1 cellular context compared by ENCODE assay signal in genomic region chr22:24602847-24603769, GRCh38.
TF ChIP-seq lines count a peak whose summit lies in the region.

GGT1 (plus strand) TSS chr22:24603193; CDS start chr22:24611082, 7,889 bp downstream.

TF ChIP-seq in HepG2, 621 proteins besides CTCF, POLR2A, EP300 and RAD21:
- TF ChIP-seq SAP130 (CRISPR knock-in tag; IDR thresholded peaks at IDR 0.05; ENCODE audit: low read depth) (0 out of 2 replicates have a peak, but pooled peaks have one; percentile 19), ZBTB7A (CRISPR knock-in tag; IDR thresholded peaks at IDR 0.05) (0 out of 2 replicates have a peak, but pooled peaks have one; percentile 18), HOXA3 (CRISPR knock-in tag; IDR thresholded peaks at IDR 0.05) (0 out of 2 replicates have a peak, but pooled peaks have one; percentile 12), ZMYM3 (CRISPR knock-in tag; IDR thresholded peaks at IDR 0.05) (peak; percentile 98), ZNF768 (CRISPR knock-in tag; IDR thresholded peaks at IDR 0.05) (peak; percentile 100), MYC (CRISPR knock-in tag; IDR thresholded peaks at IDR 0.05; ENCODE audit: borderline replicate concordance) (0 out of 2 replicates have a peak, but pooled peaks have one; percentile 6), ZNF292 (CRISPR knock-in tag; IDR thresholded peaks at IDR 0.05; ENCODE audit: borderline replicate concordance, low read depth) (0 out of 2 replicates have a peak, but pooled peaks have one; percentile 35), RXRA (CRISPR knock-in tag; IDR thresholded peaks at IDR 0.05) (0 out of 2 replicates have a peak, but pooled peaks have one; percentile 18), ZFP36 (IDR thresholded peaks at IDR 0.05; ENCODE audit: borderline replicate concordance, low read depth, low read length, partially characterized antibody) (peak; percentile 51), ZNF281 (CRISPR knock-in tag; IDR thresholded peaks at IDR 0.05; ENCODE audit: borderline replicate concordance) (peak; percentile 27; the same call in 1 of the 2 replicates), ADNP (CRISPR knock-in tag; IDR thresholded peaks at IDR 0.05) (peak; percentile 86; the same call in 1 of the 2 replicates), ZNF629 (CRISPR knock-in tag; conservative IDR thresholded peaks at IDR 0.05) (peak; percentile 64), SALL1 (CRISPR knock-in tag; IDR thresholded peaks at IDR 0.05) (peak; percentile 38; the same call in 1 of the 2 replicates), ZSCAN21 (CRISPR knock-in tag; IDR thresholded peaks at IDR 0.05; ENCODE audit: borderline replicate concordance) (peak; percentile 52; the same call in 1 of the 2 replicates), KDM1A (CRISPR knock-in tag; IDR thresholded peaks at IDR 0.05) (peak; percentile 66; the same call in 1 of the 2 replicates), ZNF687 (CRISPR knock-in tag; IDR thresholded peaks at IDR 0.05) (peak; percentile 20; the same call in 1 of the 2 replicates), ZMAT3 (CRISPR knock-in tag; conservative IDR thresholded peaks at IDR 0.05) (0 out of 2 replicates have a peak, but pooled peaks have one; percentile 16), ZFP91 (CRISPR knock-in tag; IDR thresholded peaks at IDR 0.05; ENCODE audit: borderline replicate concordance) (peak; percentile 97)
